ENCODE assay signal across 24 cellular contexts in the genomic region with DNA sequence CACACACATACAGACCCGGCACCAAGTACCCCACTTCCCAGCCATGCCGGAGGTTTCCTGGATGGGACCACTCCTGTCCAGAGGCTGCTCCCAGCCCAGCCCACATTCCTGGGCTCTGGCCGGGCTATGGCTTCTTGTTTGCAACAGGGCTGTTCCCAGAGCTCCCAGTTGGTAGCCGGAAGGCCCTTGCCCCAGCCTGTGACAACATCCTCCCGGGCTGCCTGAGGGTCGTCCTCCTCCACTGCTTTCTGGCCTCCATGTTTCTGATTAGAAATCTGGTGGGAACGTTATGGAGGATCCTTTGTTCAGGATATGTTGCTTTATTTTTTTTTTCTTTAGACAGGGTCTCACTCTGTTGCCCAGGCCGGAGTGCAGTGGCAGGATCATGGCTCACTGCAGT. TPM values are rescaled to one million over a fixed set of nuclear protein-coding genes. Genes with fewer than 3 reads are reported as not detected.
A peak's percentile ranks its signal among the peaks of the same experiment; 100 is the strongest.
DNase-seq lines count a peak whose midpoint lies in the region; ATAC-seq and TF ChIP-seq lines count a peak whose summit lies in the region.
"Had no signal": no experiment of that assay in that cellular context is flagged by ENCODE, and none has a peak within 500 bp of the region (broad histone marks: within the 10 kb centered on the region; RNA-seq: fewer than 3 reads in every experiment).

No MANE protein-coding gene starts in this region.

- no peak for DNase-seq in activated naive CD4-positive, alpha-beta T cell treated with anti-CD3 and anti-CD28 coated beads, Interleukin-2, amount 10 ng/mL, durations not matched to agents 7 days and 5 days
- no peak for DNase-seq in activated naive CD4-positive, alpha-beta T cell treated with anti-CD3 and anti-CD28 coated beads for 36 hours
- DNase-seq in WTC11 (ENCODE audit: low spot score) = no peak
- peak; percentile 75 for DNase-seq in left lobe of liver (ENCODE audit: low spot score)
- DNase-seq in stimulated activated effector memory CD8-positive, alpha-beta T cell treated with anti-CD3 and anti-CD28 coated beads, Interleukin-12 subunit alpha, Interleukin-12 subunit beta, amount 100 ng/mL, for 72 hours (ENCODE audit: low spot score in 2 of 2) = no peak
- DNase-seq in ecto neural progenitor cell (ENCODE audit: low spot score) = no peak
- no peak for DNase-seq in posterior cingulate gyrus
- DNase-seq: CD8-positive, alpha-beta memory T cell; DMS79 treated with DMSO at 0.1 percent for 48 hours; GF-D8; H9; HFFc6; MM.1S; NCI-H2029; NCI-H446; NCI-H524 treated with DMSO at 0.1 percent for 48 hours; NCI-H774; PC-3 had no signal

- H3K4me1 Mint-ChIP-seq in activated naive CD4-positive, alpha-beta T cell treated with anti-CD3 and anti-CD28 coated beads, Interleukin-2, amount 10 ng/mL, durations not matched to agents 7 days and 5 days = no peaks in the 10 kb centered on the region
- H3K4me1 Mint-ChIP-seq in activated naive CD4-positive, alpha-beta T cell treated with anti-CD3 and anti-CD28 coated beads for 36 hours (ENCODE audit: low read depth) = no peaks in the 10 kb centered on the region
- no peaks in the 10 kb centered on the region for H3K4me1 Mint-ChIP-seq in WTC11
- no peaks in the 10 kb centered on the region for H3K4me1 Mint-ChIP-seq in stimulated activated effector memory CD8-positive, alpha-beta T cell treated with anti-CD3 and anti-CD28 coated beads, Interleukin-12 subunit alpha, Interleukin-12 subunit beta, amount 100 ng/mL, for 72 hours
- H3K4me1 Mint-ChIP-seq: B cell; CD8-positive, alpha-beta memory T cell; IgD-negative memory B cell had no signal

- H3K36me3 Mint-ChIP-seq in activated naive CD4-positive, alpha-beta T cell treated with anti-CD3 and anti-CD28 coated beads, Interleukin-2, amount 10 ng/mL, durations not matched to agents 7 days and 5 days = no peaks in the 10 kb centered on the region
- H3K36me3 Mint-ChIP-seq in activated naive CD4-positive, alpha-beta T cell treated with anti-CD3 and anti-CD28 coated beads for 36 hours (ENCODE audit: low read depth) = no peaks in the 10 kb centered on the region
- H3K36me3 Mint-ChIP-seq in WTC11 = no peaks in the 10 kb centered on the region
- H3K36me3 Mint-ChIP-seq in stimulated activated effector memory CD8-positive, alpha-beta T cell treated with anti-CD3 and anti-CD28 coated beads, Interleukin-12 subunit alpha, Interleukin-12 subunit beta, amount 100 ng/mL, for 72 hours = no peaks in the 10 kb centered on the region
- H3K36me3 Mint-ChIP-seq: CD14-positive monocyte; CD8-positive, alpha-beta memory T cell; IgD-negative memory B cell had no signal

- ATAC-seq in WTC11 = peak; percentile 23; the same call in 1 of the 2 replicates
- ATAC-seq in left lobe of liver = peak; percentile 12
- no peak for ATAC-seq in stimulated activated effector memory CD8-positive, alpha-beta T cell treated with anti-CD3 and anti-CD28 coated beads, Interleukin-12 subunit alpha, Interleukin-12 subunit beta, amount 100 ng/mL, for 72 hours
- ATAC-seq in HG03097 (IDR thresholded peaks at IDR 0.05; ENCODE audit: low FRiP score, unreplicated experiment) = no peak
- ATAC-seq: PC-3, Right ventricle myocardium inferior had no signal

- H3K27me3 Mint-ChIP-seq in activated naive CD4-positive, alpha-beta T cell treated with anti-CD3 and anti-CD28 coated beads, Interleukin-2, amount 10 ng/mL, durations not matched to agents 7 days and 5 days = no peaks in the 10 kb centered on the region
- no peaks in the 10 kb centered on the region for H3K27me3 Mint-ChIP-seq in activated naive CD4-positive, alpha-beta T cell treated with anti-CD3 and anti-CD28 coated beads for 36 hours (ENCODE audit: low read depth)
- peaks cover 52% of the 10 kb centered on the region for H3K27me3 Mint-ChIP-seq in WTC11 (ENCODE audit: low read depth)
- H3K27me3 Mint-ChIP-seq: B cell; CD8-positive, alpha-beta memory T cell; IgD-negative memory B cell had no signal

- TF ChIP-seq CTCF in WTC11 (IDR thresholded peaks at IDR 0.05) = no peak

- CTCF ChIA-PET in activated naive CD4-positive, alpha-beta T cell treated with anti-CD3 and anti-CD28 coated beads, Interleukin-2, amount 10 ng/mL, durations not matched to agents 7 days and 5 days (lab: Charles Lee) = no interaction called here
- CTCF ChIA-PET in activated naive CD4-positive, alpha-beta T cell treated with anti-CD3 and anti-CD28 coated beads for 36 hours (lab: Charles Lee) = no interaction called here
- CTCF ChIA-PET in WTC11 (lab: Charles Lee) = interaction anchor here (0.6 to 4.2 kb wide), 6 partner anchors 15 to 540 kb away, joined by 3 to 32 read pairs (median 6); a partner anchor contains a TSS

- peak overlapping the region; percentile 19 for H3K27ac Mint-ChIP-seq in activated naive CD4-positive, alpha-beta T cell treated with anti-CD3 and anti-CD28 coated beads, Interleukin-2, amount 10 ng/mL, durations not matched to agents 7 days and 5 days
- H3K27ac Mint-ChIP-seq in activated naive CD4-positive, alpha-beta T cell treated with anti-CD3 and anti-CD28 coated beads for 36 hours = no peak overlapping the region
- no peak overlapping the region for H3K27ac Mint-ChIP-seq in WTC11
- peak overlapping the region; percentile 37 for H3K27ac Mint-ChIP-seq in stimulated activated effector memory CD8-positive, alpha-beta T cell treated with anti-CD3 and anti-CD28 coated beads, Interleukin-12 subunit alpha, Interleukin-12 subunit beta, amount 100 ng/mL, for 72 hours
- H3K27ac Mint-ChIP-seq: B cell, H9, HFFc6, IgD-negative memory B cell had no signal

- H3K9me3 Mint-ChIP-seq in activated naive CD4-positive, alpha-beta T cell treated with anti-CD3 and anti-CD28 coated beads, Interleukin-2, amount 10 ng/mL, durations not matched to agents 7 days and 5 days = no peaks in the 10 kb centered on the region
- H3K9me3 Mint-ChIP-seq in activated naive CD4-positive, alpha-beta T cell treated with anti-CD3 and anti-CD28 coated beads for 36 hours = no peaks in the 10 kb centered on the region
- peaks cover 3% of the 10 kb centered on the region for H3K9me3 Mint-ChIP-seq in WTC11
- no peaks in the 10 kb centered on the region for H3K9me3 Mint-ChIP-seq in stimulated activated effector memory CD8-positive, alpha-beta T cell treated with anti-CD3 and anti-CD28 coated beads, Interleukin-12 subunit alpha, Interleukin-12 subunit beta, amount 100 ng/mL, for 72 hours
- H3K9me3 Mint-ChIP-seq: CD8-positive, alpha-beta memory T cell; IgD-negative memory B cell had no signal

- intact Hi-C loops in activated naive CD4-positive, alpha-beta T cell treated with anti-CD3 and anti-CD28 coated beads for 36 hours (cut with micrococcal nuclease) = no loop called here
- intact Hi-C loops in posterior cingulate gyrus (cut with DNase I) = no loop called here

- H3K4me3 Mint-ChIP-seq in activated naive CD4-positive, alpha-beta T cell treated with anti-CD3 and anti-CD28 coated beads, Interleukin-2, amount 10 ng/mL, durations not matched to agents 7 days and 5 days = no peak overlapping the region
- H3K4me3 Mint-ChIP-seq in activated naive CD4-positive, alpha-beta T cell treated with anti-CD3 and anti-CD28 coated beads for 36 hours = no peak overlapping the region
- no peak overlapping the region for H3K4me3 Mint-ChIP-seq in WTC11
- no peak overlapping the region for H3K4me3 Mint-ChIP-seq in stimulated activated effector memory CD8-positive, alpha-beta T cell treated with anti-CD3 and anti-CD28 coated beads, Interleukin-12 subunit alpha, Interleukin-12 subunit beta, amount 100 ng/mL, for 72 hours
- H3K4me3 Mint-ChIP-seq: B cell; CD14-positive monocyte; CD8-positive, alpha-beta memory T cell; H9; HFFc6; IgD-negative memory B cell had no signal

- POLR2A ChIA-PET in WTC11 (lab: Charles Lee) = no interaction called here

TF ChIP-seq in WTC11, 78 proteins besides CTCF, POLR2A, EP300 and RAD21 (continues in another document):
- TF ChIP-seq IRF2 (CRISPR knock-in tag; IDR thresholded peaks at IDR 0.05; ENCODE audit: borderline replicate concordance, low read depth) (no peak), NFATC4 (CRISPR knock-in tag; IDR thresholded peaks at IDR 0.05) (no peak)
- TF ChIP-seq, protein P1, sequence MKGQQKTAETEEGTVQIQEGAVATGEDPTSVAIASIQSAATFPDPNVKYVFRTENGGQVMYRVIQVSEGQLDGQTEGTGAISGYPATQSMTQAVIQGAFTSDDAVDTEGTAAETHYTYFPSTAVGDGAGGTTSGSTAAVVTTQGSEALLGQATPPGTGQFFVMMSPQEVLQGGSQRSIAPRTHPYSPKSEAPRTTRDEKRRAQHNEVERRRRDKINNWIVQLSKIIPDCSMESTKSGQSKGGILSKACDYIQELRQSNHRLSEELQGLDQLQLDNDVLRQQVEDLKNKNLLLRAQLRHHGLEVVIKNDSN (CRISPR knock-in tag; IDR thresholded peaks at IDR 0.05) = no peak

RNA-seq across cellular contexts. Expression of a gene that starts 1.0 kb away (rescaled TPM):
- 1 to 10 TPM in 1 of 2 experiments, under 1 TPM in 1; 0.89 to 1.4 TPM for total RNA-seq in activated naive CD4-positive, alpha-beta T cell treated with anti-CD3 and anti-CD28 coated beads for 36 hours
- total RNA-seq in WTC11 (2021) = 1.4 to 1.7 TPM (median 1.6 TPM) in 3 replicates
- 358 TPM for total RNA-seq in left lobe of liver
- total RNA-seq: Right ventricle myocardium inferior, RPMI7951 had no signal

RNA-seq across cellular contexts. Expression of a gene that starts 41.0 kb away (rescaled TPM):
- total RNA-seq in activated naive CD4-positive, alpha-beta T cell treated with anti-CD3 and anti-CD28 coated beads for 36 hours = 100 to 1,000 TPM; 122 to 126 TPM
- 84.6 to 90.8 TPM (median 85.9 TPM) in 3 replicates for total RNA-seq in WTC11 (2021)
- total RNA-seq in left lobe of liver = 51.0 TPM

RNA-seq across cellular contexts. Expression of a gene that starts 52.1 kb away (rescaled TPM):
- total RNA-seq in activated naive CD4-positive, alpha-beta T cell treated with anti-CD3 and anti-CD28 coated beads for 36 hours = 10 to 100 TPM; 50.2 to 56.2 TPM
- total RNA-seq in WTC11 (2021) (39.9 to 50.6 TPM (median 49.6 TPM) in 3 replicates), left lobe of liver (83.8 TPM)

RNA-seq across cellular contexts. Expression of a gene that starts 57.5 kb away (rescaled TPM):
- total RNA-seq in activated naive CD4-positive, alpha-beta T cell treated with anti-CD3 and anti-CD28 coated beads for 36 hours = under 1 TPM; 0.74 to 0.86 TPM
- total RNA-seq in WTC11 (2021) (5.7 to 7.1 TPM (median 6.3 TPM) in 3 replicates), left lobe of liver (1.2 TPM)

Comparison
In these comparisons a context has a peak if more than half of its experiments do, and no peak if none do; other contexts are left out.
1. H3K27ac Mint-ChIP-seq: peak in activated naive CD4-positive, alpha-beta T cell treated with anti-CD3 and anti-CD28 coated beads, Interleukin-2, amount 10 ng/mL, durations not matched to agents 7 days and 5 days (single experiment) and stimulated activated effector memory CD8-positive, alpha-beta T cell treated with anti-CD3 and anti-CD28 coated beads, Interleukin-12 subunit alpha, Interleukin-12 subunit beta, amount 100 ng/mL, for 72 hours (single experiment); none in activated naive CD4-positive, alpha-beta T cell treated with anti-CD3 and anti-CD28 coated beads for 36 hours (single experiment) and WTC11 (single experiment).
2. ATAC-seq: peak in WTC11 (single experiment) and left lobe of liver (single experiment); none in stimulated activated effector memory CD8-positive, alpha-beta T cell treated with anti-CD3 and anti-CD28 coated beads, Interleukin-12 subunit alpha, Interleukin-12 subunit beta, amount 100 ng/mL, for 72 hours (single experiment) and HG03097 (single experiment).
3. RNA of a gene that starts 1.0 kb away (total RNA-seq): 358 TPM in left lobe of liver (single experiment); 1.4 to 1.7 TPM in WTC11 and 0.89 to 1.4 TPM in activated naive CD4-positive, alpha-beta T cell treated with anti-CD3 and anti-CD28 coated beads for 36 hours; every median in the first group is over 100 times any median in the second.